In the genomic region with DNA sequence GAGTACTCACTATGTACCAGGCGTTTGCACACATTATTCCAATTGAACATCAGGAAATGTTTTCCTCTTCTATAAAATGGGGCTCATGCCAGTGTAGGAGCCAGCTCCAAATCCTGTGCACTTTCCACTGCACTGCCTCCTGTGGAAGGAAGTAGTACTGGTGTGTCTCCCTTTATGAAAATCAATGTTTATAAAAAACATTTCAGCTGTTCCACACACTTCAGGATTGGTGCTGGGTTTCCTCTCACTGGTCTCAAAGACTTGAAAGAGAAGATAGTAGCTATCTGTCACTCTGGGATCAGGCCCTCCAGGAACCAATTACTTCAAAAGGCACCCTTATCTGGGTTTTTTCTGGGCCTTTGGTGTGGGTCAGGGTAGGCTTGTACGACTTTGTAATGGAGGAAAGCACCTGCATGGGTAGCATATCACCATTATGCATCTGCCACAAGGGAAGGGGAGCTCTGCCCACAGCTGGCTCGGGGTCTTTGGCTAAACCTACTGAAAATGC, we compare ENCODE assay signal across 8 cellular contexts. TPM values are rescaled to one million over a fixed set of nuclear protein-coding genes. Genes with fewer than 3 reads are reported as not detected.
DNase-seq lines count a peak whose midpoint lies in the region; ATAC-seq and TF ChIP-seq lines count a peak whose summit lies in the region.

No MANE protein-coding gene starts in this region.

- H3K27ac ChIP-seq in PC-3 (ENCODE audit: low read length): no peak overlapping the region
- H3K27ac ChIP-seq in sigmoid colon: no peak overlapping the region

- WGBS in sigmoid colon, 2 donors: 67 to 84% methylated on average over 3 of the region's 3 CpGs

- H3K79me2 ChIP-seq in PC-3 (ENCODE audit: low read length): no peaks in the 10 kb centered on the region

- no peak overlapping the region for H3K4me3 ChIP-seq in PC-3 (ENCODE audit: low read length)
- no peak overlapping the region for H3K4me3 ChIP-seq in sigmoid colon

- TF ChIP-seq POLR2A in sigmoid colon (IDR thresholded peaks at IDR 0.05): no peak

- BruUV-seq in PC-3 (replicated peaks; lab: Mats Ljungman, UMichigan): no TSS peak

- no peaks in the 10 kb centered on the region for H4K20me1 ChIP-seq in PC-3 (ENCODE audit: low read length)

- no peak for DNase-seq in GM10266 (ENCODE audit: extremely low spot score)
- peak; percentile 31 for DNase-seq in PC-3
- no peak for DNase-seq in effector memory CD8-positive, alpha-beta T cell
- DNase-seq in osteocyte (ENCODE audit: extremely low spot score, unreplicated experiment): no peak
- no peak for DNase-seq in glomerular visceral epithelial cell (ENCODE audit: extremely low spot score)
- no peak for DNase-seq in sigmoid colon
- no peak for DNase-seq in germinal center (ENCODE audit: low spot score)

- H3K36me3 Mint-ChIP-seq in effector memory CD8-positive, alpha-beta T cell (ENCODE audit: insufficient read depth): peaks cover 86% of the 10 kb centered on the region
- peaks cover 48% of the 10 kb centered on the region for H3K36me3 Mint-ChIP-seq in osteocyte (ENCODE audit: unreplicated experiment)

- intact Hi-C loops in PC-3 (cut with micrococcal nuclease) (no loop called here), sigmoid colon (cut with DNase I) (no loop called here)

- peaks cover 9 to 17% of the 10 kb centered on the region in 2 donors for H3K4me1 Mint-ChIP-seq in effector memory CD8-positive, alpha-beta T cell (ENCODE audit: low read depth in 2 of 2)
- H3K4me1 Mint-ChIP-seq in osteocyte (ENCODE audit: unreplicated experiment): peaks cover 3% of the 10 kb centered on the region

- no peak overlapping the region for H3K4me3 Mint-ChIP-seq in effector memory CD8-positive, alpha-beta T cell
- no peak overlapping the region for H3K4me3 Mint-ChIP-seq in osteocyte (ENCODE audit: unreplicated experiment)

- no peak overlapping the region for H3K9ac ChIP-seq in PC-3 (ENCODE audit: low read length)

- H3K4me2 ChIP-seq in PC-3 (ENCODE audit: low read length): no peak overlapping the region

- TF ChIP-seq EP300 in sigmoid colon (IDR thresholded peaks at IDR 0.05): no peak

- no peaks in the 10 kb centered on the region for H3K4me1 ChIP-seq in PC-3 (ENCODE audit: insufficient read depth, low read length)
- no peaks in the 10 kb centered on the region for H3K4me1 ChIP-seq in sigmoid colon

- TF ChIP-seq CTCF in GM10266 (IDR thresholded peaks at IDR 0.05; ENCODE audit: control insufficient read depth, insufficient read depth, low read depth, missing control alignments): peak; percentile 20
- TF ChIP-seq CTCF in PC-3 (conservative IDR thresholded peaks at IDR 0.05; ENCODE audit: low read depth, low read length): peak; percentile 56
- TF ChIP-seq CTCF in osteocyte (IDR thresholded peaks at IDR 0.05): peak; percentile 48
- peak in 1 of 4 experiments; percentile 34 for TF ChIP-seq CTCF in sigmoid colon (IDR thresholded peaks at IDR 0.05)

- ATAC-seq in PC-3: peak; percentile 70
- ATAC-seq in effector memory CD8-positive, alpha-beta T cell (replicated peaks): peak; percentile 58
- ATAC-seq in GM19351 (IDR thresholded peaks at IDR 0.05; ENCODE audit: unreplicated experiment): no peak

- H3K27me3 ChIP-seq in PC-3 (ENCODE audit: low read length) (no peaks in the 10 kb centered on the region), sigmoid colon (no peaks in the 10 kb centered on the region)

- H3K27ac Mint-ChIP-seq in effector memory CD8-positive, alpha-beta T cell: peak overlapping the region; percentile 72 to 91
- H3K27ac Mint-ChIP-seq in osteocyte (ENCODE audit: unreplicated experiment): no peak overlapping the region

- no peaks in the 10 kb centered on the region for H3K9me2 ChIP-seq in PC-3 (replicated peaks; ENCODE audit: low read length)

- no peaks in the 10 kb centered on the region for H3K27me3 Mint-ChIP-seq in effector memory CD8-positive, alpha-beta T cell
- H3K27me3 Mint-ChIP-seq in osteocyte (ENCODE audit: unreplicated experiment): no peaks in the 10 kb centered on the region

- no peaks in the 10 kb centered on the region for H3F3A ChIP-seq in PC-3 (ENCODE audit: low read length, unreplicated experiment)

- H3K9me3 ChIP-seq in PC-3 (ENCODE audit: low read length) (no peaks in the 10 kb centered on the region), sigmoid colon (no peaks in the 10 kb centered on the region)

- H3K36me3 ChIP-seq in PC-3 (ENCODE audit: low read depth, low read length): peaks cover 15% of the 10 kb centered on the region; the same call in 1 of the 2 replicates
- H3K36me3 ChIP-seq in sigmoid colon: peaks cover 4 to 65% (median 12%) of the 10 kb centered on the region in 4 donors

- CTCF ChIA-PET in PC-3 (lab: Charles Lee): interaction anchor here (0.6 kb wide), 1 partner anchor 183 kb away, joined by 3 read pairs; no protein-coding TSS in a partner anchor

- no peaks in the 10 kb centered on the region for H3K9me3 Mint-ChIP-seq in effector memory CD8-positive, alpha-beta T cell
- no peaks in the 10 kb centered on the region for H3K9me3 Mint-ChIP-seq in osteocyte (ENCODE audit: unreplicated experiment)

- no peak overlapping the region for H2AFZ ChIP-seq in PC-3 (ENCODE audit: low read length)

- POLR2A ChIA-PET in PC-3 (lab: Charles Lee; ENCODE audit: unreplicated experiment): no interaction called here

RNA-seq across cellular contexts. Expression of gene RAB14, which starts 32.5 kb away (rescaled TPM):
- total RNA-seq in PC-3 (2014; rRNA removed) (13.8 and 14.9 TPM in 2 replicates), osteocyte (64.0 and 68.4 TPM in 2 replicates), sigmoid colon (10 to 100 TPM; 28.2 to 33.2 (median 30.4) TPM)
- polyA plus RNA-seq in sigmoid colon: 10 to 100 TPM; 42.6 to 61.7 (median 42.9) TPM
